18 cellular contexts compared by ENCODE assay signal in genomic region chr3:101853971-101854370, GRCh38. TPM values are rescaled to one million over a fixed set of nuclear protein-coding genes. Genes with fewer than 3 reads are reported as not detected.
DNase-seq lines count a peak whose midpoint lies in the region; ATAC-seq and TF ChIP-seq lines count a peak whose summit lies in the region.
"Had no signal": no experiment of that assay in that cellular context is flagged by ENCODE, and none has a peak within 500 bp of the region (broad histone marks: within the 10 kb centered on the region; RNA-seq: fewer than 3 reads in every experiment).

No MANE protein-coding gene starts in this region.

- no peaks in the 10 kb centered on the region for H3K27me3 Mint-ChIP-seq in activated CD4-positive, alpha-beta memory T cell treated with anti-CD3 and anti-CD28 coated beads for 36 hours
- no peaks in the 10 kb centered on the region for H3K27me3 Mint-ChIP-seq in activated CD4-positive, alpha-beta memory T cell treated with anti-CD3 and anti-CD28 coated beads, Interleukin-2, amount 10 ng/mL, durations not matched to agents 7 days and 5 days
- H3K27me3 Mint-ChIP-seq in T-cell, result no peaks in the 10 kb centered on the region
- H3K27me3 Mint-ChIP-seq in activated CD8-positive, alpha-beta memory T cell treated with anti-CD3 and anti-CD28 coated beads, Interleukin-2, amount 10 ng/mL, durations not matched to agents 7 days and 5 days, result no peaks in the 10 kb centered on the region
- H3K27me3 Mint-ChIP-seq: progenitor cell of endocrine pancreas had no signal

- no peak for TF ChIP-seq EP300 in stomach (IDR thresholded peaks at IDR 0.05)

- H3K27ac Mint-ChIP-seq in activated CD4-positive, alpha-beta memory T cell treated with anti-CD3 and anti-CD28 coated beads for 36 hours, result peak overlapping the region; percentile 55
- H3K27ac Mint-ChIP-seq in activated CD4-positive, alpha-beta memory T cell treated with anti-CD3 and anti-CD28 coated beads, Interleukin-2, amount 10 ng/mL, durations not matched to agents 7 days and 5 days, result no peak overlapping the region
- peak overlapping the region; percentile 81 to 99 for H3K27ac Mint-ChIP-seq in T-cell
- H3K27ac Mint-ChIP-seq in activated CD8-positive, alpha-beta memory T cell treated with anti-CD3 and anti-CD28 coated beads, Interleukin-2, amount 10 ng/mL, durations not matched to agents 7 days and 5 days, result no peak overlapping the region

- no peaks in the 10 kb centered on the region for H3K9me3 Mint-ChIP-seq in activated CD4-positive, alpha-beta memory T cell treated with anti-CD3 and anti-CD28 coated beads for 36 hours
- no peaks in the 10 kb centered on the region for H3K9me3 Mint-ChIP-seq in activated CD4-positive, alpha-beta memory T cell treated with anti-CD3 and anti-CD28 coated beads, Interleukin-2, amount 10 ng/mL, durations not matched to agents 7 days and 5 days
- H3K9me3 Mint-ChIP-seq in T-cell, result no peaks in the 10 kb centered on the region
- H3K9me3 Mint-ChIP-seq in activated CD8-positive, alpha-beta memory T cell treated with anti-CD3 and anti-CD28 coated beads, Interleukin-2, amount 10 ng/mL, durations not matched to agents 7 days and 5 days (ENCODE audit: low read depth), result no peaks in the 10 kb centered on the region
- H3K9me3 Mint-ChIP-seq: brain had no signal

- H3K4me1 ChIP-seq in stomach, result peaks cover 35 to 77% (median 59%) of the 10 kb centered on the region in 4 donors

- H3K9me3 ChIP-seq in stomach, result no peaks in the 10 kb centered on the region
- H3K9me3 ChIP-seq: gastroesophageal sphincter had no signal

- no peak for DNase-seq in activated CD4-positive, alpha-beta memory T cell treated with anti-CD3 and anti-CD28 coated beads for 36 hours
- DNase-seq in activated CD4-positive, alpha-beta memory T cell treated with anti-CD3 and anti-CD28 coated beads, Interleukin-2, amount 10 ng/mL, durations not matched to agents 7 days and 5 days, result no peak
- DNase-seq in T-cell (no peak), fibroblast of peridontal ligament (ENCODE audit: extremely low read depth) (peak; percentile 19), stomach (no peak)
- no peak for DNase-seq in activated CD8-positive, alpha-beta memory T cell treated with anti-CD3 and anti-CD28 coated beads, Interleukin-2, amount 10 ng/mL, durations not matched to agents 7 days and 5 days
- no peak for DNase-seq in stimulated activated CD8-positive, alpha-beta memory T cell treated with anti-CD3 and anti-CD28 coated beads, Interleukin-4, amount 100 ng/mL, for 48 hours
- DNase-seq: activated CD4-positive, CD25-positive, alpha-beta regulatory T cell; effector CD8-positive, alpha-beta T cell; H7; NCI-H1105 treated with DMSO at 0.1 percent for 48 hours; NCI-H2171 treated with DMSO at 0.1 percent for 48 hours; stimulated activated CD4-positive, alpha-beta T cell treated with anti-CD3 and anti-CD28 coated beads, Interleukin-2, amount 100 ng/mL, for 24 hours had no signal

- peaks cover 87% of the 10 kb centered on the region for H3K36me3 Mint-ChIP-seq in activated CD4-positive, alpha-beta memory T cell treated with anti-CD3 and anti-CD28 coated beads for 36 hours
- peaks cover 90% of the 10 kb centered on the region for H3K36me3 Mint-ChIP-seq in activated CD4-positive, alpha-beta memory T cell treated with anti-CD3 and anti-CD28 coated beads, Interleukin-2, amount 10 ng/mL, durations not matched to agents 7 days and 5 days (ENCODE audit: low read depth)
- peaks cover 79% of the 10 kb centered on the region for H3K36me3 Mint-ChIP-seq in T-cell
- H3K36me3 Mint-ChIP-seq in activated CD8-positive, alpha-beta memory T cell treated with anti-CD3 and anti-CD28 coated beads, Interleukin-2, amount 10 ng/mL, durations not matched to agents 7 days and 5 days, result peaks cover 76% of the 10 kb centered on the region

- H3K4me3 ChIP-seq in stomach, result peak overlapping the region in 2 of 4 donors; percentile 62 to 79
- H3K4me3 ChIP-seq: SJSA1 had no signal

- CTCF ChIA-PET in activated CD4-positive, alpha-beta memory T cell treated with anti-CD3 and anti-CD28 coated beads for 36 hours (lab: Charles Lee), result interaction anchor here (0.8 to 0.9 kb wide), 2 partner anchors 16 to 40 kb away, joined by 3 read pairs; no protein-coding TSS in a partner anchor
- CTCF ChIA-PET in activated CD4-positive, alpha-beta memory T cell treated with anti-CD3 and anti-CD28 coated beads, Interleukin-2, amount 10 ng/mL, durations not matched to agents 7 days and 5 days (lab: Charles Lee), result no interaction called here
- CTCF ChIA-PET in T-cell (lab: Charles Lee), result interaction anchor here in 1 of 2 donors (0.6 kb wide), 1 partner anchor 115 kb away, joined by 5 read pairs; no protein-coding TSS in a partner anchor
- CTCF ChIA-PET in activated CD8-positive, alpha-beta memory T cell treated with anti-CD3 and anti-CD28 coated beads, Interleukin-2, amount 10 ng/mL, durations not matched to agents 7 days and 5 days (lab: Charles Lee), result no interaction called here

- H3K27ac ChIP-seq in stomach, result peak overlapping the region in 4 of 5 donors; percentile 60 to 100 (median 98)
- H3K27ac ChIP-seq: SJSA1 had no signal

- peaks cover 62 to 74% (median 73%) of the 10 kb centered on the region in 4 donors for H3K36me3 ChIP-seq in stomach

- intact Hi-C loops in activated CD4-positive, alpha-beta memory T cell treated with anti-CD3 and anti-CD28 coated beads for 36 hours (cut with micrococcal nuclease), result loop anchor here (5.0 kb wide), 1 partner anchor 282 kb away; the partner anchor contains the start of gene PCNP
- intact Hi-C loops in stomach (cut with DNase I; ENCODE audit: low total_unique reads), result no loop called here

- 46 to 73% (median 58%) methylated on average over 3 of the region's 3 CpGs for WGBS in stomach, 5 donors

- no peak for TF ChIP-seq POLR2A in stomach (IDR thresholded peaks at IDR 0.05)

- peaks cover 74% of the 10 kb centered on the region for H3K4me1 Mint-ChIP-seq in activated CD4-positive, alpha-beta memory T cell treated with anti-CD3 and anti-CD28 coated beads for 36 hours (ENCODE audit: low read depth)
- H3K4me1 Mint-ChIP-seq in activated CD4-positive, alpha-beta memory T cell treated with anti-CD3 and anti-CD28 coated beads, Interleukin-2, amount 10 ng/mL, durations not matched to agents 7 days and 5 days, result peaks cover 69% of the 10 kb centered on the region
- H3K4me1 Mint-ChIP-seq in T-cell, result peaks cover 72 to 78% (median 78%) of the 10 kb centered on the region in 3 donors
- H3K4me1 Mint-ChIP-seq in activated CD8-positive, alpha-beta memory T cell treated with anti-CD3 and anti-CD28 coated beads, Interleukin-2, amount 10 ng/mL, durations not matched to agents 7 days and 5 days, result peaks cover 55% of the 10 kb centered on the region

- no peak overlapping the region for H3K4me3 Mint-ChIP-seq in activated CD4-positive, alpha-beta memory T cell treated with anti-CD3 and anti-CD28 coated beads for 36 hours
- no peak overlapping the region for H3K4me3 Mint-ChIP-seq in activated CD4-positive, alpha-beta memory T cell treated with anti-CD3 and anti-CD28 coated beads, Interleukin-2, amount 10 ng/mL, durations not matched to agents 7 days and 5 days
- peak overlapping the region; percentile 26 to 98 (median 31) for H3K4me3 Mint-ChIP-seq in T-cell
- H3K4me3 Mint-ChIP-seq in activated CD8-positive, alpha-beta memory T cell treated with anti-CD3 and anti-CD28 coated beads, Interleukin-2, amount 10 ng/mL, durations not matched to agents 7 days and 5 days, result no peak overlapping the region

- no peak for TF ChIP-seq CTCF in stomach (IDR thresholded peaks at IDR 0.05)

- H3K27me3 ChIP-seq in stomach, result no peaks in the 10 kb centered on the region
- H3K27me3 ChIP-seq: gastroesophageal sphincter, SJSA1 had no signal

- POLR2A ChIA-PET in activated CD4-positive, alpha-beta memory T cell treated with anti-CD3 and anti-CD28 coated beads for 36 hours (lab: Charles Lee), result interaction anchor here (1.5 to 6.8 kb wide), 2 partner anchors 7 to 26 kb away, joined by 3 to 88 read pairs; no protein-coding TSS in a partner anchor
- POLR2A ChIA-PET in activated CD4-positive, alpha-beta memory T cell treated with anti-CD3 and anti-CD28 coated beads, Interleukin-2, amount 10 ng/mL, durations not matched to agents 7 days and 5 days (lab: Charles Lee), result interaction anchor here (1.2 to 13.1 kb wide), 4 partner anchors 21 to 110 kb away, joined by 3 to 374 read pairs (median 32); no protein-coding TSS in a partner anchor
- POLR2A ChIA-PET in T-cell (lab: Charles Lee), result interaction anchor here (0.6 to 0.7 kb wide), 2 partner anchors 10 to 15 kb away, joined by 3 to 5 read pairs; no protein-coding TSS in a partner anchor

- ATAC-seq in T-cell (replicated peaks in 1 of 4) (no peak), GM19463 (IDR thresholded peaks at IDR 0.05; ENCODE audit: unreplicated experiment) (no peak)
- no peak for ATAC-seq in activated CD8-positive, alpha-beta memory T cell treated with anti-CD3 and anti-CD28 coated beads, Interleukin-2, amount 10 ng/mL, durations not matched to agents 7 days and 5 days
- ATAC-seq: gastroesophageal sphincter had no signal

RNA-seq across cellular contexts. Expression of gene NFKBIZ, which starts 4.7 kb away (rescaled TPM):
- 10 to 100 TPM; 65.9 to 74.9 TPM for total RNA-seq in activated CD4-positive, alpha-beta memory T cell treated with anti-CD3 and anti-CD28 coated beads for 36 hours
- total RNA-seq in activated CD4-positive, alpha-beta memory T cell treated with anti-CD3 and anti-CD28 coated beads, Interleukin-2, amount 10 ng/mL, durations not matched to agents 7 days and 5 days, result 10 to 100 TPM; 76.5 to 81.3 TPM
- total RNA-seq in T-cell, result 100 to 1,000 TPM; 130 to 720 (median 132) TPM
- total RNA-seq in stomach, result 100 to 1,000 TPM in 2 of 5 donors, 10 to 100 TPM in 3; 37.1 to 199 (median 84.0) TPM
- 10 to 100 TPM; 11.5 to 21.1 (median 14.4) TPM for polyA plus RNA-seq in stomach
- total RNA-seq in activated CD8-positive, alpha-beta memory T cell treated with anti-CD3 and anti-CD28 coated beads, Interleukin-2, amount 10 ng/mL, durations not matched to agents 7 days and 5 days, result 10 to 100 TPM; 51.3 to 65.1 TPM

Comparison
In these comparisons a context has a peak if more than half of its experiments do, and no peak if none do; other contexts are left out.
1. H3K27ac Mint-ChIP-seq: peak in activated CD4-positive, alpha-beta memory T cell treated with anti-CD3 and anti-CD28 coated beads for 36 hours (single experiment) and T-cell (2 of 2); none in activated CD4-positive, alpha-beta memory T cell treated with anti-CD3 and anti-CD28 coated beads, Interleukin-2, amount 10 ng/mL, durations not matched to agents 7 days and 5 days (single experiment) and activated CD8-positive, alpha-beta memory T cell treated with anti-CD3 and anti-CD28 coated beads, Interleukin-2, amount 10 ng/mL, durations not matched to agents 7 days and 5 days (single experiment).
2. H3K4me3 Mint-ChIP-seq: peak in T-cell (3 of 3); none in activated CD4-positive, alpha-beta memory T cell treated with anti-CD3 and anti-CD28 coated beads for 36 hours (single experiment), activated CD4-positive, alpha-beta memory T cell treated with anti-CD3 and anti-CD28 coated beads, Interleukin-2, amount 10 ng/mL, durations not matched to agents 7 days and 5 days (single experiment) and activated CD8-positive, alpha-beta memory T cell treated with anti-CD3 and anti-CD28 coated beads, Interleukin-2, amount 10 ng/mL, durations not matched to agents 7 days and 5 days (single experiment).